8 cellular contexts compared by ENCODE assay signal in the genomic region with DNA sequence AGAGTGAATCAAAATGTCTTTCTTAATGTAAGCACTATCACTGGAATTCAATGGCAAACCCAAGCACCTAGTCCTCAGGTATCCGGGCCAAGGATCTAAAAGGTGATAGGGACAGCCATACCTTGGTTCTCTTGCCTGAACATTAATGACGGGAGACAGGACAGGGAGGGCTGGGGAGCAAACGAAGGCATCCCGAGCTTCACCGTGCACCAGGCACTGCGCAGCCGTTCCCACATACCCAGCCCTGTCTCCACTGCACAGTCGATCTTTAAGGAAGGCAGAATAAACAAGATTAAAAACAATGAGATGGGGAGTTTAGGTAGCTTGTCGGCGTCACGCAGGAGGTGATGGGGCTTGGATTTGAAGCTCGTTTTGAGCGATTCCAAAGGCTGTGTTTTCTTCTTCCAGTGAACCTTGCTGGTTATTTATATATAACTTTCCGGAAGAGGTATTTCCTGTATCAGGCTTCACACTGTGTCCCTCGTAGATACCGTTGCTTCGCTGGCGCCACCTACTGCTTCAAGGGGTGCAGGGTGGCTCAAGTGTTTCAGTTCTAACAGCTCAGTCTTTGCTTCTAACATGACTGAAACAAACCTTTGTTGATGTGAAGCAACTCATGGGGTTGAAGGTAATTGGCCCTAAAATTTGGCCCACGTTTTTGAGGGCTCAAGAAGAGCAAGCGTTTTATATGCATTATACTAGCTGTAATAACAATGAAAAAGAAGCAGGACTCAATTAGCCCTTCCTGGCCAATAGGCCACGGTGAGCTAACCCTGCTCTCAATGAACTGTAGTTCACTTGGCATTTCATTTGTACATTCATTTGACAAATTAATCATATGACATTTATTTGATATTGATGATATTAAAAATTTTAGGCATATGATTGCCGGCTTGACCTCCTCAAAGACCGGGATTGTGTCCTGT.
DNase-seq lines count a peak whose midpoint lies in the region; ATAC-seq, FAIRE-seq and TF ChIP-seq lines count a peak whose summit lies in the region.

No MANE protein-coding gene starts in this region.

- POLR2A ChIA-PET in HepG2 (lab: Yijun Ruan, JAX): interaction anchor here (1.0 kb wide), 1 partner anchor 42 kb away, joined by 4 read pairs; no protein-coding TSS in a partner anchor

- no peaks in the 10 kb centered on the region for H3K27me3 ChIP-seq in bronchial epithelial cell (ENCODE audit: control insufficient read depth, insufficient read depth, low read length)
- H3K27me3 ChIP-seq in HepG2 (ENCODE audit: control insufficient read depth in 1 of 2, insufficient read depth in 2 of 2, low read length in 2 of 2): peaks cover 5 to 69% of the 10 kb centered on the region in 2 experiments

- TF ChIP-seq EP300 in HepG2 (IDR thresholded peaks at IDR 0.05; ENCODE audit: low read depth in 2 of 2, low read length in 2 of 2) (no peak), HepG2 (CRISPR knock-in tag; IDR thresholded peaks at IDR 0.05; ENCODE audit: borderline replicate concordance) (no peak)

- peak overlapping the region; percentile 38 for H2AFZ ChIP-seq in HepG2 (ENCODE audit: low read length)

- in situ Hi-C loops in ACHN (cut with HindIII; ENCODE audit: low pct_ligation_motif_present, low pct_unique_long_range_greater_than_20kb, low sequenced_read_pairs) (no loop called here), HepG2 (cut with HindIII; ENCODE audit: extremely low pct_ligation_motif_present, low pct_unique_long_range_greater_than_20kb) (no loop called here)

- TF ChIP-seq POLR2A in GM18505 (IDR thresholded peaks at IDR 0.05; ENCODE audit: borderline replicate concordance, extremely low read depth, insufficient read depth, insufficient read length) (no peak), HepG2 (IDR thresholded peaks at IDR 0.05; ENCODE audit: insufficient read depth in 1 of 2, low read depth in 2 of 2, low read length in 2 of 2) (no peak)

- peak overlapping the region; percentile 63 for H3K4me2 ChIP-seq in HepG2 (ENCODE audit: low read depth, low read length)

- H3K36me3 ChIP-seq in bronchial epithelial cell (ENCODE audit: control insufficient read depth, insufficient read depth, low read length): no peaks in the 10 kb centered on the region
- H3K36me3 ChIP-seq in HepG2 (replicated peaks in 1 of 2; ENCODE audit: control insufficient read depth in 1 of 2, insufficient read depth in 2 of 2, low read length in 2 of 2): no peaks in the 10 kb centered on the region

- 10% methylated on average over 23 of the region's 23 CpGs for WGBS in HepG2 (ENCODE audit: low lambda C conversion rate)

- no TSS peak for BruUV-seq in HepG2 (replicated peaks; lab: Mats Ljungman, UMichigan)

- H4K20me1 ChIP-seq in HepG2 (ENCODE audit: insufficient read depth, low read length): no peaks in the 10 kb centered on the region

- H3K79me2 ChIP-seq in HepG2 (ENCODE audit: insufficient read depth, low read length): no peaks in the 10 kb centered on the region

- intact Hi-C loops in HepG2 (cut with micrococcal nuclease; ENCODE audit: unreplicated experiment): loop anchor here (1.0 kb wide), 2 partner anchors 42 to 52 kb away; no protein-coding TSS in a partner anchor

- FAIRE-seq in bronchial epithelial cell (lab: Jason Lieb, UNC): no peak
- FAIRE-seq in HepG2 (lab: Jason Lieb, UNC): peak; percentile 82

- H3K4me1 ChIP-seq in HepG2 (ENCODE audit: insufficient read depth, low read length): no peaks in the 10 kb centered on the region

- TF ChIP-seq RAD21 in HepG2 (CRISPR knock-in tag; IDR thresholded peaks at IDR 0.05): peak; percentile 53; the same call in 1 of the 2 replicates

- CTCF ChIA-PET in HepG2 (lab: Yijun Ruan, JAX; ENCODE audit: low intra/inter-chr PET ratio, low total read pairs): interaction anchor here (0.8 to 1.6 kb wide), 2 partner anchors 43 to 53 kb away, joined by 6 to 15 read pairs; no protein-coding TSS in a partner anchor

- no peak overlapping the region for H3K27ac ChIP-seq in HepG2 (ENCODE audit: extremely low read length, insufficient read depth, low read length)

- peak; percentile 77 for DNase-seq in ACHN
- DNase-seq in NCI-H1436 treated with DMSO at 0.1 percent for 48 hours (lab: John Stamatoyannopoulos, UW): peak; percentile 56
- peak; percentile 2 for DNase-seq in T-helper 22 cell (ENCODE audit: low read depth)
- DNase-seq in bronchial epithelial cell (ENCODE audit: low read depth): peak; percentile 11
- peak; percentile 75 for DNase-seq in HepG2 (ENCODE audit: low spot score)
- DNase-seq in stimulated activated CD8-positive, alpha-beta memory T cell treated with anti-CD3 and anti-CD28 coated beads, Interleukin-7, amount 100 ng/mL, for 4 hours (ENCODE audit: low read depth in 2 of 2): peak; percentile 5 to 8

- TF ChIP-seq CTCF in bronchial epithelial cell (IDR thresholded peaks at IDR 0.05; ENCODE audit: insufficient read depth, low read length, severe bottlenecking) (peak; percentile 34), HepG2 (CRISPR knock-in tag; IDR thresholded peaks at IDR 0.05) (peak; percentile 87)

- H3K4me3 ChIP-seq in bronchial epithelial cell (ENCODE audit: low read depth, low read length) (no peak overlapping the region), HepG2 (replicated peaks in 1 of 3; ENCODE audit: insufficient read depth in 1 of 3, low read depth in 2 of 3, low read length in 3 of 3) (peak overlapping the region; percentile 1 to 45 (median 16); a peak in 2 of 6 replicates)

- H3K9ac ChIP-seq in HepG2 (ENCODE audit: insufficient read depth, low read depth, low read length): no peak overlapping the region

- no peaks in the 10 kb centered on the region for H3K9me3 ChIP-seq in HepG2 (ENCODE audit: low read length)

- ATAC-seq in GM18505 (IDR thresholded peaks at IDR 0.05; ENCODE audit: unreplicated experiment) (peak; percentile 99), HG02852 (IDR thresholded peaks at IDR 0.05; ENCODE audit: unreplicated experiment) (peak; percentile 99), HepG2 (peak; percentile 98)

TF ChIP-seq in HepG2, 621 proteins besides CTCF, POLR2A, EP300 and RAD21 (continues in another document):
- TF ChIP-seq ZNF552 (CRISPR knock-in tag; IDR thresholded peaks at IDR 0.05; ENCODE audit: borderline replicate concordance) (no peak), NCOA5 (CRISPR knock-in tag; IDR thresholded peaks at IDR 0.05) (no peak), GABPA (IDR thresholded peaks at IDR 0.05; ENCODE audit: low read depth, low read length) (no peak), GABPA (CRISPR knock-in tag; IDR thresholded peaks at IDR 0.05; ENCODE audit: low read depth) (peak; percentile 74), TSC22D2 (CRISPR knock-in tag; IDR thresholded peaks at IDR 0.05; ENCODE audit: borderline replicate concordance) (no peak), ZNF501 (CRISPR knock-in tag; IDR thresholded peaks at IDR 0.05) (peak; percentile 65; the same call in 1 of the 2 replicates), EHMT2 (IDR thresholded peaks at IDR 0.05; ENCODE audit: borderline replicate concordance, low read depth, low read length) (no peak), SOX13 (IDR thresholded peaks at IDR 0.05) (no peak), SOX13 (CRISPR knock-in tag; conservative IDR thresholded peaks at IDR 0.05 in 1 of 2, IDR thresholded peaks at IDR 0.05 in 1 of 2) (0 out of 4 replicates have a peak, but pooled peaks of 1 of the 2 experiments have one; percentile 5), ZBTB21 (CRISPR knock-in tag; IDR thresholded peaks at IDR 0.05) (peak; percentile 37; the same call in 1 of the 2 replicates)
- TF ChIP-seq, protein P1, sequence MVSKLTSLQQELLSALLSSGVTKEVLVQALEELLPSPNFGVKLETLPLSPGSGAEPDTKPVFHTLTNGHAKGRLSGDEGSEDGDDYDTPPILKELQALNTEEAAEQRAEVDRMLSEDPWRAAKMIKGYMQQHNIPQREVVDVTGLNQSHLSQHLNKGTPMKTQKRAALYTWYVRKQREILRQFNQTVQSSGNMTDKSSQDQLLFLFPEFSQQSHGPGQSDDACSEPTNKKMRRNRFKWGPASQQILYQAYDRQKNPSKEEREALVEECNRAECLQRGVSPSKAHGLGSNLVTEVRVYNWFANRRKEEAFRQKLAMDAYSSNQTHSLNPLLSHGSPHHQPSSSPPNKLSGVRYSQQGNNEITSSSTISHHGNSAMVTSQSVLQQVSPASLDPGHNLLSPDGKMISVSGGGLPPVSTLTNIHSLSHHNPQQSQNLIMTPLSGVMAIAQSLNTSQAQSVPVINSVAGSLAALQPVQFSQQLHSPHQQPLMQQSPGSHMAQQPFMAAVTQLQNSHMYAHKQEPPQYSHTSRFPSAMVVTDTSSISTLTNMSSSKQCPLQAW (CRISPR knock-in tag; IDR thresholded peaks at IDR 0.05): 0 out of 2 replicates have a peak, but pooled peaks have one; percentile 46
- TF ChIP-seq, protein P2, sequence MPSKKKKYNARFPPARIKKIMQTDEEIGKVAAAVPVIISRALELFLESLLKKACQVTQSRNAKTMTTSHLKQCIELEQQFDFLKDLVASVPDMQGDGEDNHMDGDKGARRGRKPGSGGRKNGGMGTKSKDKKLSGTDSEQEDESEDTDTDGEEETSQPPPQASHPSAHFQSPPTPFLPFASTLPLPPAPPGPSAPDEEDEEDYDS (CRISPR knock-in tag; IDR thresholded peaks at IDR 0.05): peak; percentile 42; the same call in 1 of the 2 replicates
- TF ChIP-seq, protein P3, sequence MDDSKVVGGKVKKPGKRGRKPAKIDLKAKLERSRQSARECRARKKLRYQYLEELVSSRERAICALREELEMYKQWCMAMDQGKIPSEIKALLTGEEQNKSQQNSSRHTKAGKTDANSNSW (CRISPR knock-in tag; IDR thresholded peaks at IDR 0.05; ENCODE audit: borderline replicate concordance): no peak
- TF ChIP-seq, protein P4, sequence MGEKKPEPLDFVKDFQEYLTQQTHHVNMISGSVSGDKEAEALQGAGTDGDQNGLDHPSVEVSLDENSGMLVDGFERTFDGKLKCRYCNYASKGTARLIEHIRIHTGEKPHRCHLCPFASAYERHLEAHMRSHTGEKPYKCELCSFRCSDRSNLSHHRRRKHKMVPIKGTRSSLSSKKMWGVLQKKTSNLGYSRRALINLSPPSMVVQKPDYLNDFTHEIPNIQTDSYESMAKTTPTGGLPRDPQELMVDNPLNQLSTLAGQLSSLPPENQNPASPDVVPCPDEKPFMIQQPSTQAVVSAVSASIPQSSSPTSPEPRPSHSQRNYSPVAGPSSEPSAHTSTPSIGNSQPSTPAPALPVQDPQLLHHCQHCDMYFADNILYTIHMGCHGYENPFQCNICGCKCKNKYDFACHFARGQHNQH (CRISPR knock-in tag; IDR thresholded peaks at IDR 0.05): peak; percentile 72; the same call in 1 of the 2 replicates

Comparison
In these comparisons a context has a peak if more than half of its experiments do, and no peak if none do; other contexts are left out.
1. DNase-seq: peak in every context shown above with its lines; median percentile 77 in ACHN; 75 in HepG2; 56 in NCI-H1436 treated with DMSO at 0.1 percent for 48 hours; 11 in bronchial epithelial cell; 6 in stimulated activated CD8-positive, alpha-beta memory T cell treated with anti-CD3 and anti-CD28 coated beads, Interleukin-7, amount 100 ng/mL, for 4 hours; 2 in T-helper 22 cell.